8 cellular contexts compared by ENCODE assay signal in the genomic region with DNA sequence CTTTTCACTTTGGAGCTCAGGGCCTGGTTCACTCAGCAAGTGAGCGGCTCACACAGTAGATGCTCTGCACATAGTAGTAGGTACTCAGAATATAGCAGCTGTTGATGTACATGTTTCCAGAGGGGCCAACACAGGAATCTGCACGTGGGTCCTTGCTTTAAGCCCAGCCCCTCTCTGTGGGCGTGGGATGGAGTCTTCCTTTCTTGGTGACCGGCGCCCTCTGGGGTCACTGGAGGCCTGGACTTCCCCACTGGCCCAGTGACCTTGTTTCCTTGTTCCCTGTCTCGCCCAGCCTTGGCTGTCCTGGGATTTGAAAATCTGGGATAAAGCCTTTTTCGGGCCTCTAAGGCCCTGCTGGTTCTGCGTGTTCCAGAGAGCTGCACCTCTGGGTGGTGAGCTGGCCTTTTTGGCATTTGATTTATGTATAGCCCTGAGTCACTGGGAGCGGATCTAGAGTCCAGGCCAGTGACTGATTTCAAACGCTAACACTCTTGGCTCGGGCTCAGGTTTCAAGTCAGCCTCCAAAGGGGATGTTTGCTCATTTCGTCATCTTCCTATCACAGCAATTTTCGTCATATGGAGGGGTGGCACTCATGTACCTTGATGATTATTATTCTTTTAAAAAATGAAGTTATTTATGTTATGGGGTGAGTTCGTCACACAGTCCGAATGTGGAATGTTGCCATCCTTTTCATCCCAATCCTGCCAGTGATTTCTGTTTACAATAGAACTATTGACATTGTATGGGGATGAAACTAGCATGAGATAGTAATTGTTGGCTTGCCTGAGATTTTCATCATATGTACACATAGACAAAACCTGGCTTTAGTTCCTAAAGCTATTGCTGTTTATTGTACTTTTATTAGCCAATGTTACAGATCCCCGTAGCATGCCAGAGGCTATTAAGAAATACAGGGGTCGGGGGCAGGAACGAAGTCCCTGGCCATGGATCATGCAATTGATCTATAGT.
DNase-seq lines count a peak whose midpoint lies in the region; ATAC-seq, FAIRE-seq and TF ChIP-seq lines count a peak whose summit lies in the region.

No MANE protein-coding gene starts in this region.

- WGBS in A549 (ENCODE audit: missing lambda C conversion rate), result 1% methylated on average over 18 of the region's 18 CpGs

- H3K27me3 ChIP-seq in HUES48 (ENCODE audit: control insufficient read depth, insufficient read depth, low read length) (no peaks in the 10 kb centered on the region), RWPE2 (ENCODE audit: insufficient read depth, poor library complexity, severe bottlenecking) (no peaks in the 10 kb centered on the region), mucosa of rectum (ENCODE audit: control insufficient read depth in 2 of 2, insufficient read depth in 2 of 2, low read length in 2 of 2) (no peaks in the 10 kb centered on the region)

- POLR2A ChIA-PET in A549 (lab: Yijun Ruan, JAX), result interaction anchor here (0.6 to 2.4 kb wide), 12 partner anchors 10 to 364 kb away, joined by 3 to 20 read pairs (median 5); no protein-coding TSS in a partner anchor

- DNase-seq in A549 (ENCODE audit: low read depth in 1 of 2, low spot score in 1 of 2) (peak; percentile 96 to 100), RWPE2 (ENCODE audit: low spot score) (peak; percentile 94), epithelial cell of prostate (ENCODE audit: low read depth, low spot score) (peak; percentile 100), NCI-H1048 (lab: John Stamatoyannopoulos, UW) (no peak)
- no peak for DNase-seq in activated CD4-positive, alpha-beta T cell treated with anti-CD3 and anti-CD28 coated beads, Interleukin-2, amount 50 U/mL, for 48 hours
- no peak for DNase-seq in activated naive CD4-positive, alpha-beta T cell (lab: John Stamatoyannopoulos, UW)

- H3K9me3 ChIP-seq in A549 (no peaks in the 10 kb centered on the region), HUES48 (ENCODE audit: control insufficient read depth, insufficient read depth, low read length) (no peaks in the 10 kb centered on the region), RWPE2 (ENCODE audit: severe bottlenecking) (no peaks in the 10 kb centered on the region), mucosa of rectum (ENCODE audit: control insufficient read depth in 2 of 2, low read length in 2 of 2) (no peaks in the 10 kb centered on the region)

- TF ChIP-seq EP300 in A549 (IDR thresholded peaks at IDR 0.05), result peak; percentile 99 to 100

- H3K4me2 ChIP-seq in A549, result peak overlapping the region; percentile 79

- FAIRE-seq in A549 (lab: Jason Lieb, UNC), result peak; percentile 97

- H3K9ac ChIP-seq in HUES48 (ENCODE audit: low read depth, low read length) (no peak overlapping the region), mucosa of rectum (ENCODE audit: low read depth in 1 of 2, low read length in 2 of 2) (peak overlapping the region in 1 of 2 donors; percentile 16)

- peak; percentile 19; the same call in 2 of the 3 replicates for TF ChIP-seq CTCF in A549 (IDR thresholded peaks at IDR 0.05)
- no peak for TF ChIP-seq CTCF in RWPE2 (IDR thresholded peaks at IDR 0.05; ENCODE audit: poor library complexity, severe bottlenecking)

- H3K27ac ChIP-seq in A549, result peak overlapping the region; percentile 96
- peak overlapping the region; percentile 81 for H3K27ac ChIP-seq in HUES48 (ENCODE audit: low read depth, low read length)
- H3K27ac ChIP-seq in RWPE2 (ENCODE audit: poor library complexity, severe bottlenecking), result peak overlapping the region; percentile 98
- H3K27ac ChIP-seq in epithelial cell of prostate, result peak overlapping the region; percentile 99
- peak overlapping the region; percentile 69 to 72 for H3K27ac ChIP-seq in mucosa of rectum (ENCODE audit: low read depth in 2 of 2, low read length in 2 of 2)

- peaks cover 89% of the 10 kb centered on the region for H3K4me1 ChIP-seq in A549
- H3K4me1 ChIP-seq in HUES48 (ENCODE audit: control insufficient read depth, insufficient read depth, low read length), result peaks cover 39% of the 10 kb centered on the region
- H3K4me1 ChIP-seq in RWPE2 (ENCODE audit: insufficient read depth, poor library complexity, severe bottlenecking), result peaks cover 39% of the 10 kb centered on the region
- peaks cover 34 to 57% of the 10 kb centered on the region in 2 donors for H3K4me1 ChIP-seq in mucosa of rectum (ENCODE audit: control insufficient read depth in 2 of 2, insufficient read depth in 2 of 2, low read length in 2 of 2)

- no peak for TF ChIP-seq POLR2A in A549 (IDR thresholded peaks at IDR 0.05; ENCODE audit: low read length)

- H3K4me3 ChIP-seq in A549 (0 out of 3 replicates have a peak overlapping the region, but pooled peaks have one; percentile 4), HUES48 (ENCODE audit: low read depth, low read length) (no peak overlapping the region), RWPE2 (ENCODE audit: severe bottlenecking) (no peak overlapping the region), mucosa of rectum (ENCODE audit: low read length in 2 of 2) (no peak overlapping the region)

- peak; percentile 92 to 94 for ATAC-seq in A549
- peak; percentile 90 for ATAC-seq in RWPE2 (ENCODE audit: low read depth)

- CTCF ChIA-PET in A549 (lab: Yijun Ruan, JAX), result interaction anchor here (0.7 to 2.2 kb wide), 10 partner anchors 10 to 354 kb away, joined by 3 to 10 read pairs (median 4); no protein-coding TSS in a partner anchor

- TF ChIP-seq RAD21 in A549 (conservative IDR thresholded peaks at IDR 0.05 in 1 of 2, IDR thresholded peaks at IDR 0.05 in 1 of 2), result peak in 1 of 2 experiments; percentile 40; a peak in 4 of 5 replicates

- H3K36me3 ChIP-seq in HUES48 (ENCODE audit: control insufficient read depth, insufficient read depth, low read length) (no peaks in the 10 kb centered on the region), RWPE2 (ENCODE audit: low read depth) (no peaks in the 10 kb centered on the region), mucosa of rectum (ENCODE audit: control insufficient read depth in 2 of 2, insufficient read depth in 2 of 2, low read length in 2 of 2) (no peaks in the 10 kb centered on the region)

TF ChIP-seq in A549, 52 proteins besides CTCF, POLR2A, EP300 and RAD21 (continues in another document):
- TF ChIP-seq ZFP36 (IDR thresholded peaks at IDR 0.05; ENCODE audit: borderline replicate concordance, partially characterized antibody) (no peak), RARB (CRISPR knock-in tag; IDR thresholded peaks at IDR 0.05) (peak; percentile 35; the same call in 1 of the 2 replicates), KDM5A (IDR thresholded peaks at IDR 0.05) (no peak), CEBPB (IDR thresholded peaks at IDR 0.05) (peak; percentile 95 to 96), HOXB13 (CRISPR knock-in tag; IDR thresholded peaks at IDR 0.05; ENCODE audit: low read depth) (peak; percentile 88), RFX5 (IDR thresholded peaks at IDR 0.05) (no peak), ZSCAN20 (CRISPR knock-in tag; IDR thresholded peaks at IDR 0.05) (peak; percentile 90), NPAS2 (CRISPR knock-in tag; IDR thresholded peaks at IDR 0.05; ENCODE audit: borderline replicate concordance) (peak; percentile 58; the same call in 1 of the 2 replicates), CBX2 (IDR thresholded peaks at IDR 0.05; ENCODE audit: borderline replicate concordance, low read depth) (no peak), ZC3H11A (IDR thresholded peaks at IDR 0.05) (no peak), RCOR1 (IDR thresholded peaks at IDR 0.05; ENCODE audit: low read depth, low read length) (no peak), HOXB5 (CRISPR knock-in tag; IDR thresholded peaks at IDR 0.05) (peak; percentile 98), ESRRA (IDR thresholded peaks at IDR 0.05; ENCODE audit: borderline replicate concordance, low read length) (peak; percentile 64; the same call in 1 of the 2 replicates), EHF (CRISPR knock-in tag; IDR thresholded peaks at IDR 0.05) (peak; percentile 92), NR3C1 (IDR thresholded peaks at IDR 0.05) (peak; percentile 74; the same call in 1 of the 3 replicates), HOXA7 (CRISPR knock-in tag; IDR thresholded peaks at IDR 0.05) (peak; percentile 82; the same call in 1 of the 2 replicates), GATA3 (IDR thresholded peaks at IDR 0.05; ENCODE audit: borderline replicate concordance) (peak; percentile 98), JUNB (IDR thresholded peaks at IDR 0.05) (peak; percentile 99), FOXS1 (CRISPR knock-in tag; IDR thresholded peaks at IDR 0.05) (peak; percentile 77; the same call in 1 of the 2 replicates)
- TF ChIP-seq, protein P1, sequence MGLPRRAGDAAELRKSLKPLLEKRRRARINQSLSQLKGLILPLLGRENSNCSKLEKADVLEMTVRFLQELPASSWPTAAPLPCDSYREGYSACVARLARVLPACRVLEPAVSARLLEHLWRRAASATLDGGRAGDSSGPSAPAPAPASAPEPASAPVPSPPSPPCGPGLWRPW (IDR thresholded peaks at IDR 0.05), result peak; percentile 97
- TF ChIP-seq, protein P2, sequence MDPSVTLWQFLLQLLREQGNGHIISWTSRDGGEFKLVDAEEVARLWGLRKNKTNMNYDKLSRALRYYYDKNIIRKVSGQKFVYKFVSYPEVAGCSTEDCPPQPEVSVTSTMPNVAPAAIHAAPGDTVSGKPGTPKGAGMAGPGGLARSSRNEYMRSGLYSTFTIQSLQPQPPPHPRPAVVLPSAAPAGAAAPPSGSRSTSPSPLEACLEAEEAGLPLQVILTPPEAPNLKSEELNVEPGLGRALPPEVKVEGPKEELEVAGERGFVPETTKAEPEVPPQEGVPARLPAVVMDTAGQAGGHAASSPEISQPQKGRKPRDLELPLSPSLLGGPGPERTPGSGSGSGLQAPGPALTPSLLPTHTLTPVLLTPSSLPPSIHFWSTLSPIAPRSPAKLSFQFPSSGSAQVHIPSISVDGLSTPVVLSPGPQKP (IDR thresholded peaks at IDR 0.05; ENCODE audit: low read depth, low read length), result no peak

Comparison
In these comparisons a context has a peak if more than half of its experiments do, and no peak if none do; other contexts are left out.
1. DNase-seq: peak in A549 (2 of 2), RWPE2 (single experiment) and epithelial cell of prostate (single experiment); none in activated CD4-positive, alpha-beta T cell treated with anti-CD3 and anti-CD28 coated beads, Interleukin-2, amount 50 U/mL, for 48 hours (0 of 2), NCI-H1048 (single experiment) and activated naive CD4-positive, alpha-beta T cell (0 of 4).
2. Peak in every context shown above with its lines, with median percentiles within 50 percentile points of each other: H3K27ac ChIP-seq.